ENCODE assay signal across 23 cellular contexts in the genomic region with DNA sequence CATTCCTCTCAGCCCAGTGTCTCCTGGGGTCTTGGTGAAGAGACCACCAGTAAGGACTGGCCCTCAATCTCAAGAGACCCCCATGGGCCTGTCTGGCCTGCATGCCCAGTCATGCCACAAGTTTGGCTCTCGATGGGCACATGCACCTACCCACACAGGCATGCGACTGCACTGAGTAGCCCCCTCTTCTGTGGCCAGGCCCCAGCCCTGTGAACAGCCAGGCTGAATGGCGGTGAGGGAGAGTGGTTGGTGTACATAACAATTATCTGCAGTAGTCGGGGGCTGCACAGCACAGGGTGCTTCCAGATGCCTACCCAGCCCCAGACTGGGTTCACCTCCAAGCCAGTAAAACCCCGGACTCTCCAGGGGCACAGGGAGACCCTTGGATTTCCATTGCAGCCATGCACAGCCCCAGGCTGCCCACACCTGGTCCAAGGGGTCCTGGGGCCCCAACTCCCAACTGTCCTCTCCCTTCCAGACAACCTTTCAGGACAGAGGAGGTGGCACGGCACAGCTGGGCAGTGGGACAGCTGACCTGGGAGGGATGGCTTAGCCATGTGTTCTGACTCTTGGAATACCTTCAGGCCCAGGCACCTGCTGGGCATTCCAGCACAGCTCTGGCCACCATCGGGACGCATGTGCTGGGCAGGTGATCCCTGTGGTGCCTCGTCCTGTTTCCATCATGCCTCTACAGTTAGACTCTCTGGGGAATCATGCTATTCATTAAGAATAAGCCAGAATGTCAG. TPM values are rescaled to one million over a fixed set of nuclear protein-coding genes. Genes with fewer than 3 reads are reported as not detected.
DNase-seq lines count a peak whose midpoint lies in the region; ATAC-seq and TF ChIP-seq lines count a peak whose summit lies in the region.
"Had no signal": no experiment of that assay in that cellular context is flagged by ENCODE, and none has a peak within 500 bp of the region (broad histone marks: within the 10 kb centered on the region; RNA-seq: fewer than 3 reads in every experiment).

No MANE protein-coding gene starts in this region.

- H3K4me3 ChIP-seq in right cardiac atrium (ENCODE audit: low read length), result no peak overlapping the region
- no peak overlapping the region for H3K4me3 ChIP-seq in heart right ventricle
- no peak overlapping the region for H3K4me3 ChIP-seq in lower lobe of right lung
- no peak overlapping the region for H3K4me3 ChIP-seq in sigmoid colon

- DNase-seq in right cardiac atrium (peak in 2 of 3 donors; percentile 20 to 46), heart right ventricle (no peak), lower lobe of right lung (peak; percentile 35), sigmoid colon (peak; percentile 61), dermis blood vessel endothelial cell (no peak), NOMO-1 treated with DMSO at 0.1 percent for 48 hours (lab: John Stamatoyannopoulos, UW; ENCODE audit: unreplicated experiment) (no peak), 8988T (no peak)
- DNase-seq: BE2C, Calu3, DND-41, IMR-90, MM.1S, NCI-H1417, NCI-H1694, NCI-H2029 treated with DMSO at 0.1 percent for 48 hours, NCI-H2227 treated with DMSO at 0.1 percent for 48 hours, NCI-H510A, NCI-H69, SHP77 treated with DMSO at 0.1 percent for 48 hours had no signal

- TF ChIP-seq CTCF in heart right ventricle (IDR thresholded peaks at IDR 0.05) (no peak), lower lobe of right lung (IDR thresholded peaks at IDR 0.05) (no peak), sigmoid colon (IDR thresholded peaks at IDR 0.05) (no peak)

- 78% methylated on average over 9 of the region's 9 CpGs for WGBS in right cardiac atrium
- 83% methylated on average over 9 of the region's 9 CpGs for WGBS in heart right ventricle, 2 donors
- 79 to 83% methylated on average over 9 of the region's 9 CpGs for WGBS in sigmoid colon, 2 donors

- H3K27me3 ChIP-seq in right cardiac atrium (ENCODE audit: control insufficient read depth, insufficient read depth) (no peaks in the 10 kb centered on the region), heart right ventricle (no peaks in the 10 kb centered on the region), lower lobe of right lung (ENCODE audit: low read depth) (no peaks in the 10 kb centered on the region), sigmoid colon (no peaks in the 10 kb centered on the region)
- H3K27me3 ChIP-seq: BE2C had no signal

- H3K9me3 ChIP-seq in right cardiac atrium (ENCODE audit: control insufficient read depth, low read length), result no peaks in the 10 kb centered on the region
- no peaks in the 10 kb centered on the region for H3K9me3 ChIP-seq in heart right ventricle
- no peaks in the 10 kb centered on the region for H3K9me3 ChIP-seq in lower lobe of right lung
- no peaks in the 10 kb centered on the region for H3K9me3 ChIP-seq in sigmoid colon
- H3K9me3 ChIP-seq: BE2C had no signal

- intact Hi-C loops in right cardiac atrium (cut with DNase I), result no loop called here
- intact Hi-C loops in heart right ventricle (cut with DNase I), result no loop called here
- intact Hi-C loops in lower lobe of right lung (cut with DNase I), result no loop called here
- intact Hi-C loops in sigmoid colon (cut with DNase I), result no loop called here

- no peaks in the 10 kb centered on the region for H3K36me3 ChIP-seq in heart right ventricle
- no peaks in the 10 kb centered on the region for H3K36me3 ChIP-seq in lower lobe of right lung
- H3K36me3 ChIP-seq in sigmoid colon, result no peaks in the 10 kb centered on the region

- H3K4me1 ChIP-seq in right cardiac atrium (ENCODE audit: control insufficient read depth, insufficient read depth, low read length), result peaks cover 3% of the 10 kb centered on the region
- peaks cover 0 to 21% (median 10%) of the 10 kb centered on the region in 9 donors for H3K4me1 ChIP-seq in heart right ventricle
- H3K4me1 ChIP-seq in lower lobe of right lung, result peaks cover 17% of the 10 kb centered on the region
- no peaks in the 10 kb centered on the region for H3K4me1 ChIP-seq in sigmoid colon
- H3K4me1 ChIP-seq: BE2C had no signal

- H3K27ac ChIP-seq in right cardiac atrium (ENCODE audit: low read length), result no peak overlapping the region
- H3K27ac ChIP-seq in heart right ventricle, result no peak overlapping the region
- no peak overlapping the region for H3K27ac ChIP-seq in lower lobe of right lung
- H3K27ac ChIP-seq in sigmoid colon, result no peak overlapping the region
- H3K27ac ChIP-seq: KMS-11, RWPE1 had no signal

- TF ChIP-seq POLR2A in sigmoid colon (IDR thresholded peaks at IDR 0.05), result no peak

- ATAC-seq in right cardiac atrium (no peak), heart right ventricle (no peak), lower lobe of right lung (no peak)
- ATAC-seq: HCT116, Panc1 had no signal

- no peak for TF ChIP-seq EP300 in sigmoid colon (IDR thresholded peaks at IDR 0.05)

RNA-seq across cellular contexts. Expression of gene CSGALNACT2, which starts 21.0 kb away (rescaled TPM):
- 10 to 100 TPM in 3 of 4 donors, 1 to 10 TPM in 1; 10.0 to 17.2 (median 10.9) TPM for total RNA-seq in right cardiac atrium
- 5.1 TPM for polyA plus RNA-seq in right cardiac atrium
- 10 to 100 TPM in 3 of 10 donors, 1 to 10 TPM in 7; 7.0 to 12.9 (median 9.8) TPM for total RNA-seq in heart right ventricle
- 1 to 10 TPM; 4.6 to 7.1 TPM for polyA plus RNA-seq in heart right ventricle
- 36.4 TPM for total RNA-seq in lower lobe of right lung
- 10 to 100 TPM; 25.0 to 37.1 (median 30.9) TPM for total RNA-seq in sigmoid colon
- 1 to 10 TPM; 3.2 to 6.9 (median 6.0) TPM for polyA plus RNA-seq in sigmoid colon
- total RNA-seq in dermis blood vessel endothelial cell, result 10.2 and 11.7 TPM in 2 replicates

RNA-seq across cellular contexts. Expression of gene RET, which starts 40.3 kb away (rescaled TPM):
- total RNA-seq in right cardiac atrium, result under 1 TPM; 0.23 to 0.47 (median 0.33) TPM
- 0.59 TPM for polyA plus RNA-seq in right cardiac atrium
- total RNA-seq in heart right ventricle, result 1 to 10 TPM in 8 of 10 donors, under 1 TPM in 2; 0.67 to 2.6 (median 1.2) TPM
- polyA plus RNA-seq in heart right ventricle, result 1 to 10 TPM in 1 of 2 donors, under 1 TPM in 1; 0.38 to 2.3 TPM
- total RNA-seq in lower lobe of right lung, result 0.68 TPM
- 1 to 10 TPM; 1.8 to 6.5 (median 4.6) TPM for total RNA-seq in sigmoid colon
- 1 to 10 TPM in 1 of 3 donors, not detected in 2; 3.4 TPM for polyA plus RNA-seq in sigmoid colon
- total RNA-seq in dermis blood vessel endothelial cell, result 1.0 and 1.2 TPM in 2 replicates
- total RNA-seq: Calu3 had no signal

Comparison
In these comparisons a context has a peak if more than half of its experiments do, and no peak if none do; other contexts are left out.
1. DNase-seq: peak in right cardiac atrium (2 of 3), lower lobe of right lung (single experiment) and sigmoid colon (single experiment); none in heart right ventricle (0 of 2), dermis blood vessel endothelial cell (single experiment), NOMO-1 treated with DMSO at 0.1 percent for 48 hours (single experiment) and 8988T (single experiment).